ENCODE assay signal across 9 cellular contexts in the genomic region with DNA sequence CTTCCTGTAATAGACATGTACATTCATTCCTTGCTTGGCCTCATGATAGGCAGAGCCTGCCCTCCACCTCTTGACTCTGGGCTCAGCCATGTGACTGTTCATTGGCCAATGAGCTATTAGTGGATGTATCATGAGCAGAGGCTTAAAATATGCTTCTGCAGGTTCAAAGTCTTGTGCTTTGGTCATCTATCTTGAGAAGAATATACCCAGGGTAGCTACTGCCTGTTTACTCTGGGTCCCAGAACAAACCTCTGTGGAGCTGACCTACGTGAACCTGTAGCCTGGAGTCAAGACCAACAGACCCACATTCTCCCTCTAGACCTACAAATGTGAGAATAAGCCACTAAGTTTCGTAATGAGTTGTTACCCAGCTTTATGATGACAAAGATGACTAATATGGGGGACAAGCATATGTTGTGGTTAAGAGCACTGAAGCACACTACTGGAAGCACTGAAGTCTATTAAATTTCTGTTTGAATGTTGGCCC.
DNase-seq lines count a peak whose midpoint lies in the region; ATAC-seq and FAIRE-seq lines count a peak whose summit lies in the region.
"Had no signal": no experiment of that assay in that cellular context is flagged by ENCODE, and none has a peak within 500 bp of the region (broad histone marks: within the 10 kb centered on the region; RNA-seq: fewer than 3 reads in every experiment).

No MANE protein-coding gene starts in this region.

- no peaks in the 10 kb centered on the region for H3K4me1 ChIP-seq in small intestine (ENCODE audit: control insufficient read depth in 2 of 2, insufficient read depth in 1 of 2, low read depth in 1 of 2, low read length in 1 of 2)
- H3K4me1 ChIP-seq: lower lobe of right lung had no signal

- DNase-seq in astrocyte of the hippocampus (ENCODE audit: low read depth, low spot score) (peak; percentile 35), NCI-H1694 treated with DMSO at 0.1 percent for 48 hours (lab: John Stamatoyannopoulos, UW) (no peak), small intestine (no peak), hypothalamus (lab: John Stamatoyannopoulos, UW) (no peak), NCI-H1930 (lab: John Stamatoyannopoulos, UW) (no peak)
- DNase-seq: lower lobe of right lung had no signal

- H3K27ac ChIP-seq in small intestine (ENCODE audit: low read depth in 1 of 2, low read length in 1 of 2): no peak overlapping the region
- H3K27ac ChIP-seq: lower lobe of right lung had no signal

- H3K27me3 ChIP-seq in small intestine (ENCODE audit: control insufficient read depth in 2 of 2, insufficient read depth in 2 of 2, low read length in 2 of 2): no peaks in the 10 kb centered on the region

- FAIRE-seq in small intestine (lab: Jason Lieb, UNC): no peak

- ATAC-seq in GM18502 (IDR thresholded peaks at IDR 0.05; ENCODE audit: poor library complexity, unreplicated experiment) (peak; percentile 100), GM21447 (IDR thresholded peaks at IDR 0.05; ENCODE audit: unreplicated experiment) (peak; percentile 99), HG03521 (IDR thresholded peaks at IDR 0.05; ENCODE audit: unreplicated experiment) (peak; percentile 99)

- no peaks in the 10 kb centered on the region for H3K36me3 ChIP-seq in small intestine (ENCODE audit: control insufficient read depth in 2 of 2, insufficient read depth in 2 of 2, low read length in 2 of 2)
- H3K36me3 ChIP-seq: lower lobe of right lung had no signal

- no peak overlapping the region for H3K4me3 ChIP-seq in small intestine (ENCODE audit: low read depth in 1 of 2, low read length in 2 of 2)
- H3K4me3 ChIP-seq: lower lobe of right lung had no signal

- WGBS in small intestine, 3 donors: 53 to 69% (median 63%) methylated on average over 2 of the region's 2 CpGs

- H3K9me3 ChIP-seq in small intestine (ENCODE audit: control insufficient read depth, low read depth): no peaks in the 10 kb centered on the region
- H3K9me3 ChIP-seq: lower lobe of right lung had no signal
